In the genomic region with DNA sequence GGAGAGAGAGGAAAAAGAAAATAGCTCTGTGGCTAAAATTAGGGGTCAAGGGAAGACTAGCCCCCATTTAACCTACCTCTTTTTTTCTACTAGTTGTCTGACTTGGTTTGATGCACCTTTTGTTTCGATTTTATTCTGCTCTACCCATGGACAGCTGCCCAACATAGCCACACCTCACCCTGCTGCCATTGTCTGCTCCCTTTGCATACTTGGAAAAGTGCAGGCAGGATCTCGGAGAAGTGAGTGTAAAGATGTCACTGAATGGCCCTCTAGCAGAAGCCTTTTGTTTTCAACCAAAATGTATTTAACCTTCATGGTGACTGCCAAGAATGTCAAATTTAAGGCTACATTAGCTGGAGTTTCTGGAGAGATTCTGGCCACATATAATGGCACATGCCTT, we compare ENCODE assay signal across 2 cellular contexts.
TF ChIP-seq lines count a peak whose summit lies in the region.

No MANE protein-coding gene starts in this region.

TF ChIP-seq in SK-N-SH, 30 proteins besides CTCF, POLR2A, EP300 and RAD21 (continued from another document):
- TF ChIP-seq FOSL2 (IDR thresholded peaks at IDR 0.05; ENCODE audit: borderline replicate concordance, low read depth), result no peak
- TF ChIP-seq YY1 (IDR thresholded peaks at IDR 0.05; ENCODE audit: low read depth), result no peak
- no peak for TF ChIP-seq MEF2A (IDR thresholded peaks at IDR 0.05; ENCODE audit: borderline replicate concordance, low read depth)
- TF ChIP-seq RCOR1 (IDR thresholded peaks at IDR 0.05; ENCODE audit: low read length), result no peak
- no peak for TF ChIP-seq TCF12 (IDR thresholded peaks at IDR 0.05)
- TF ChIP-seq, protein P1, sequence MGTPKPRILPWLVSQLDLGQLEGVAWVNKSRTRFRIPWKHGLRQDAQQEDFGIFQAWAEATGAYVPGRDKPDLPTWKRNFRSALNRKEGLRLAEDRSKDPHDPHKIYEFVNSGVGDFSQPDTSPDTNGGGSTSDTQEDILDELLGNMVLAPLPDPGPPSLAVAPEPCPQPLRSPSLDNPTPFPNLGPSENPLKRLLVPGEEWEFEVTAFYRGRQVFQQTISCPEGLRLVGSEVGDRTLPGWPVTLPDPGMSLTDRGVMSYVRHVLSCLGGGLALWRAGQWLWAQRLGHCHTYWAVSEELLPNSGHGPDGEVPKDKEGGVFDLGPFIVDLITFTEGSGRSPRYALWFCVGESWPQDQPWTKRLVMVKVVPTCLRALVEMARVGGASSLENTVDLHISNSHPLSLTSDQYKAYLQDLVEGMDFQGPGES (IDR thresholded peaks at IDR 0.05; ENCODE audit: low read depth, low read length), result no peak
- TF ChIP-seq MAX (IDR thresholded peaks at IDR 0.05; ENCODE audit: low read depth), result no peak
- TF ChIP-seq, protein P2, sequence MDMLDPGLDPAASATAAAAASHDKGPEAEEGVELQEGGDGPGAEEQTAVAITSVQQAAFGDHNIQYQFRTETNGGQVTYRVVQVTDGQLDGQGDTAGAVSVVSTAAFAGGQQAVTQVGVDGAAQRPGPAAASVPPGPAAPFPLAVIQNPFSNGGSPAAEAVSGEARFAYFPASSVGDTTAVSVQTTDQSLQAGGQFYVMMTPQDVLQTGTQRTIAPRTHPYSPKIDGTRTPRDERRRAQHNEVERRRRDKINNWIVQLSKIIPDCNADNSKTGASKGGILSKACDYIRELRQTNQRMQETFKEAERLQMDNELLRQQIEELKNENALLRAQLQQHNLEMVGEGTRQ (IDR thresholded peaks at IDR 0.05; ENCODE audit: borderline replicate concordance, low read depth, low read length), result no peak
- no peak for TF ChIP-seq ZBTB33 (IDR thresholded peaks at IDR 0.05; ENCODE audit: borderline replicate concordance, low read depth)
- TF ChIP-seq EZH2phosphoT487 (IDR thresholded peaks at IDR 0.05; ENCODE audit: borderline replicate concordance, low read depth), result no peak
- no peak for TF ChIP-seq POLR2AphosphoS5 (IDR thresholded peaks at IDR 0.05; ENCODE audit: low read depth, low read length)
- no peak for TF ChIP-seq RXRA (IDR thresholded peaks at IDR 0.05; ENCODE audit: borderline replicate concordance, low read depth)

TF ChIP-seq in SK-N-SH treated with all-trans-retinoic acid at 6 μM for 48 hours, 23 proteins besides CTCF, POLR2A, EP300 and RAD21 (continued from another document):
- no peak for TF ChIP-seq TSHZ2 (CRISPR knock-in tag; IDR thresholded peaks at IDR 0.05)
- no peak for TF ChIP-seq ISL1 (CRISPR knock-in tag; IDR thresholded peaks at IDR 0.05)
- TF ChIP-seq TOX (CRISPR knock-in tag; IDR thresholded peaks at IDR 0.05; ENCODE audit: borderline replicate concordance), result no peak
- TF ChIP-seq SNAI2 (CRISPR knock-in tag; IDR thresholded peaks at IDR 0.05), result no peak
- no peak for TF ChIP-seq ARNTL (CRISPR knock-in tag; IDR thresholded peaks at IDR 0.05; ENCODE audit: borderline replicate concordance, low read depth)
- no peak for TF ChIP-seq ZFP3 (CRISPR knock-in tag; IDR thresholded peaks at IDR 0.05)
- TF ChIP-seq CREB5 (CRISPR knock-in tag; IDR thresholded peaks at IDR 0.05; ENCODE audit: low read depth), result no peak
- no peak for TF ChIP-seq CSDC2 (CRISPR knock-in tag; IDR thresholded peaks at IDR 0.05)
- TF ChIP-seq, protein P3, sequence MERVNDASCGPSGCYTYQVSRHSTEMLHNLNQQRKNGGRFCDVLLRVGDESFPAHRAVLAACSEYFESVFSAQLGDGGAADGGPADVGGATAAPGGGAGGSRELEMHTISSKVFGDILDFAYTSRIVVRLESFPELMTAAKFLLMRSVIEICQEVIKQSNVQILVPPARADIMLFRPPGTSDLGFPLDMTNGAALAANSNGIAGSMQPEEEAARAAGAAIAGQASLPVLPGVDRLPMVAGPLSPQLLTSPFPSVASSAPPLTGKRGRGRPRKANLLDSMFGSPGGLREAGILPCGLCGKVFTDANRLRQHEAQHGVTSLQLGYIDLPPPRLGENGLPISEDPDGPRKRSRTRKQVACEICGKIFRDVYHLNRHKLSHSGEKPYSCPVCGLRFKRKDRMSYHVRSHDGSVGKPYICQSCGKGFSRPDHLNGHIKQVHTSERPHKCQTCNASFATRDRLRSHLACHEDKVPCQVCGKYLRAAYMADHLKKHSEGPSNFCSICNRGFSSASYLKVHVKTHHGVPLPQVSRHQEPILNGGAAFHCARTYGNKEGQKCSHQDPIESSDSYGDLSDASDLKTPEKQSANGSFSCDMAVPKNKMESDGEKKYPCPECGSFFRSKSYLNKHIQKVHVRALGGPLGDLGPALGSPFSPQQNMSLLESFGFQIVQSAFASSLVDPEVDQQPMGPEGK (CRISPR knock-in tag; IDR thresholded peaks at IDR 0.05; ENCODE audit: borderline replicate concordance), result no peak
- TF ChIP-seq ZNF8 (CRISPR knock-in tag; IDR thresholded peaks at IDR 0.05), result no peak
